1 cellular context compared by ENCODE assay signal in genomic region chr3:99868438-99868723, GRCh38.
TF ChIP-seq lines count a peak whose summit lies in the region.

No MANE protein-coding gene starts in this region.

TF ChIP-seq in HEK293, 187 proteins besides CTCF, POLR2A, EP300 and RAD21 (continued from another document):
- TF ChIP-seq ZNF214 (tag by site-specific recombination; IDR thresholded peaks at IDR 0.05; ENCODE audit: borderline replicate concordance) = peak; percentile 72; the same call in 1 of the 2 replicates
- TF ChIP-seq ZNF645 (tag by site-specific recombination; IDR thresholded peaks at IDR 0.05) = no peak
- TF ChIP-seq ZNF248 (tag by site-specific recombination; IDR thresholded peaks at IDR 0.05) = peak; percentile 57; the same call in 1 of the 2 replicates
- TF ChIP-seq ZNF544 (tag by site-specific recombination; IDR thresholded peaks at IDR 0.05) = peak; percentile 95; the same call in 1 of the 2 replicates
- TF ChIP-seq IKZF3 (tag by site-specific recombination; IDR thresholded peaks at IDR 0.05) = peak; percentile 59; the same call in 1 of the 2 replicates
- 0 out of 2 replicates have a peak, but pooled peaks have one; percentile 34 for TF ChIP-seq PRDM6 (tag by site-specific recombination; IDR thresholded peaks at IDR 0.05)
- 0 out of 2 replicates have a peak, but pooled peaks have one; percentile 15 for TF ChIP-seq ZNF629 (tag by site-specific recombination; IDR thresholded peaks at IDR 0.05)
- TF ChIP-seq ZNF221 (tag by site-specific recombination; IDR thresholded peaks at IDR 0.05; ENCODE audit: borderline replicate concordance) = peak; percentile 91; the same call in 1 of the 2 replicates
- peak; percentile 61; the same call in 1 of the 2 replicates for TF ChIP-seq ZNF513 (tag by site-specific recombination; IDR thresholded peaks at IDR 0.05)
- TF ChIP-seq BCL6B (tag by site-specific recombination; IDR thresholded peaks at IDR 0.05) = peak; percentile 68; the same call in 1 of the 2 replicates
- peak; percentile 92 for TF ChIP-seq ZNF561 (tag by site-specific recombination; IDR thresholded peaks at IDR 0.05; ENCODE audit: borderline replicate concordance)
- TF ChIP-seq ZNF510 (tag by site-specific recombination; IDR thresholded peaks at IDR 0.05; ENCODE audit: insufficient replicate concordance) = peak; percentile 61
- TF ChIP-seq ZNF223 (tag by site-specific recombination; IDR thresholded peaks at IDR 0.05) = no peak
- peak; percentile 80; the same call in 1 of the 2 replicates for TF ChIP-seq ZNF174 (tag by site-specific recombination; IDR thresholded peaks at IDR 0.05)
- peak; percentile 36; the same call in 1 of the 2 replicates for TF ChIP-seq ZBTB6 (tag by site-specific recombination; IDR thresholded peaks at IDR 0.05)
- TF ChIP-seq OSR2 (tag by site-specific recombination; IDR thresholded peaks at IDR 0.05) = peak; percentile 73
- peak; percentile 62; the same call in 1 of the 2 replicates for TF ChIP-seq ZNF10 (tag by site-specific recombination; IDR thresholded peaks at IDR 0.05)
TF ChIP-seq in HEK293: peak in this region for 31.
